Comparison of ENCODE assay signal across 13 cellular contexts in genomic region chr11:111737877-111738205, GRCh38. TPM values are rescaled to one million over a fixed set of nuclear protein-coding genes. Genes with fewer than 3 reads are reported as not detected.
DNase-seq lines count a peak whose midpoint lies in the region; ATAC-seq, FAIRE-seq and TF ChIP-seq lines count a peak whose summit lies in the region.
"Had no signal": no experiment of that assay in that cellular context is flagged by ENCODE, and none has a peak within 500 bp of the region (broad histone marks: within the 10 kb centered on the region; RNA-seq: fewer than 3 reads in every experiment).

No MANE protein-coding gene starts in this region.

- H2BK15ac ChIP-seq in IMR-90 (ENCODE audit: low read depth, low read length): peak overlapping the region; percentile 38; the same call in 2 of the 3 replicates

- H3K14ac ChIP-seq in IMR-90 (replicated peaks; ENCODE audit: low read depth, low read length): no peak overlapping the region; the same call in 1 of the 2 replicates

- no peaks in the 10 kb centered on the region for H3K9me3 ChIP-seq in IMR-90 (ENCODE audit: control insufficient read depth, insufficient read depth, low read length)
- no peaks in the 10 kb centered on the region for H3K9me3 ChIP-seq in mesodermal cell (ENCODE audit: control insufficient read depth, low read length)
- H3K9me3 ChIP-seq in stomach smooth muscle (ENCODE audit: control insufficient read depth in 2 of 2, low read length in 2 of 2): no peaks in the 10 kb centered on the region
- H3K9me3 ChIP-seq: neutrophil had no signal

- H3K18ac ChIP-seq in IMR-90 (ENCODE audit: low read depth, low read length): peak overlapping the region; percentile 6; the same call in 1 of the 2 replicates

- no peaks in the 10 kb centered on the region for H4K20me1 ChIP-seq in IMR-90 (ENCODE audit: insufficient read depth, low read length)

- 30% methylated on average over 3 of the region's 8 CpGs; no CpG with 5 or more reads in 1 of the 2 experiments for WGBS in IMR-90 (ENCODE audit: extremely low coverage in 2 of 2, insufficient read length in 1 of 2), 2 experiments
- WGBS in mesodermal cell (ENCODE audit: insufficient coverage in 2 of 2), 2 experiments: 96% methylated on average over 8 of the region's 8 CpGs

- no peak for FAIRE-seq in H54 (lab: Jason Lieb, UNC)
- FAIRE-seq: frontal cortex had no signal

- peak overlapping the region; percentile 27; the same call in 1 of the 2 replicates for H2AK5ac ChIP-seq in IMR-90 (ENCODE audit: low read depth, low read length)

- dilution Hi-C loops in IMR-90 (cut with HindIII; ENCODE audit: low sequenced_read_pairs, unreplicated experiment): no loop called here

- no peak overlapping the region for H3K4me2 ChIP-seq in IMR-90 (ENCODE audit: low read depth, low read length)

- no peak overlapping the region for H2AFZ ChIP-seq in IMR-90 (replicated peaks; ENCODE audit: low read length, poor library complexity)

- intact Hi-C loops in IMR-90 (cut with micrococcal nuclease): no loop called here
- intact Hi-C loops in Calu3 (cut with micrococcal nuclease; ENCODE audit: unreplicated experiment): no loop called here

- H3K4me3 ChIP-seq in IMR-90 (ENCODE audit: insufficient read depth, low read depth, low read length) (no peak overlapping the region), mesodermal cell (ENCODE audit: extremely low read depth, insufficient read depth, low read length, poor library complexity, severe bottlenecking) (no peak overlapping the region), stomach smooth muscle (ENCODE audit: low read length in 2 of 2) (no peak overlapping the region)

- no peak overlapping the region for H2AK9ac ChIP-seq in IMR-90 (replicated peaks; ENCODE audit: low read depth, low read length, poor library complexity)

- ATAC-seq in IMR-90 (ENCODE audit: low read depth): no peak
- ATAC-seq in HG03442 (IDR thresholded peaks at IDR 0.05; ENCODE audit: unreplicated experiment): no peak

- no peaks in the 10 kb centered on the region for H3K27me3 ChIP-seq in IMR-90 (ENCODE audit: control insufficient read depth, insufficient read depth, low read length)
- no peaks in the 10 kb centered on the region for H3K27me3 ChIP-seq in stomach smooth muscle (ENCODE audit: control insufficient read depth in 1 of 2, insufficient read depth in 2 of 2, low read length in 2 of 2)
- H3K27me3 ChIP-seq: neutrophil had no signal

- peak overlapping the region; percentile 98 for H2BK120ac ChIP-seq in IMR-90 (ENCODE audit: low read depth, low read length)

- peaks cover 15 to 56% of the 10 kb centered on the region in 2 experiments for H3K79me1 ChIP-seq in IMR-90 (ENCODE audit: low read depth in 1 of 2, low read length in 2 of 2)

- CTCF ChIA-PET in IMR-90 (lab: Yijun Ruan, JAX) (no interaction called here), Calu3 (lab: Charles Lee) (no interaction called here)

- peaks cover 10% of the 10 kb centered on the region for H3K27me3 Mint-ChIP-seq in endothelial cell (ENCODE audit: unreplicated experiment)
- H3K27me3 Mint-ChIP-seq in Calu3 (ENCODE audit: unreplicated experiment): no peaks in the 10 kb centered on the region

- peak overlapping the region; percentile 97 for H3K23ac ChIP-seq in IMR-90 (ENCODE audit: low read depth, low read length)

- TF ChIP-seq CTCF in IMR-90 (conservative IDR thresholded peaks at IDR 0.05; ENCODE audit: low read depth, low read length) (no peak), endothelial cell (IDR thresholded peaks at IDR 0.05; ENCODE audit: unreplicated experiment) (no peak), Calu3 (IDR thresholded peaks at IDR 0.05; ENCODE audit: unreplicated experiment) (no peak)

- TF ChIP-seq RAD21 in IMR-90 (IDR thresholded peaks at IDR 0.05; ENCODE audit: low read length): no peak

- H3K4me1 ChIP-seq in IMR-90 (ENCODE audit: control insufficient read depth, insufficient read depth, low read length): peaks cover 49% of the 10 kb centered on the region
- H3K4me1 ChIP-seq in mesodermal cell (ENCODE audit: control insufficient read depth, insufficient read depth, low read length, poor library complexity, severe bottlenecking): peaks cover 39% of the 10 kb centered on the region
- H3K4me1 ChIP-seq in stomach smooth muscle (ENCODE audit: control insufficient read depth, insufficient read depth, low read length): peaks cover 61% of the 10 kb centered on the region

- peaks cover 18% of the 10 kb centered on the region for H3K4me1 Mint-ChIP-seq in endothelial cell (ENCODE audit: unreplicated experiment)
- H3K4me1 Mint-ChIP-seq in Calu3 (ENCODE audit: low read depth, unreplicated experiment): no peaks in the 10 kb centered on the region

- H3K9me3 Mint-ChIP-seq in endothelial cell (ENCODE audit: unreplicated experiment) (no peaks in the 10 kb centered on the region), Calu3 (ENCODE audit: low read depth, unreplicated experiment) (no peaks in the 10 kb centered on the region)
- H3K9me3 Mint-ChIP-seq: activated naive CD4-positive, alpha-beta T cell treated with anti-CD3 and anti-CD28 coated beads for 36 hours had no signal

- peak overlapping the region; percentile 96; the same call in 1 of the 2 replicates for H3K27ac ChIP-seq in IMR-90 (ENCODE audit: insufficient read depth, low read length)
- H3K27ac ChIP-seq in mesodermal cell (ENCODE audit: low read depth, low read length, severe bottlenecking): peak overlapping the region; percentile 10
- peak overlapping the region; percentile 99 for H3K27ac ChIP-seq in stomach smooth muscle (ENCODE audit: low read length)
- H3K27ac ChIP-seq: neutrophil, WERI-Rb-1 had no signal

- BruUV-seq in IMR-90 (replicated peaks; lab: Mats Ljungman, UMichigan): no TSS peak
- BruUV-seq in Calu3 (replicated peaks; lab: Mats Ljungman, UMichigan): no TSS peak

- DNase-seq in IMR-90 (no peak), endothelial cell (ENCODE audit: low spot score) (no peak), Calu3 (no peak), hepatic stellate cell (ENCODE audit: low spot score) (no peak), H54 (ENCODE audit: insufficient read length, low spot score) (no peak)
- DNase-seq: activated naive CD4-positive, alpha-beta T cell treated with anti-CD3 and anti-CD28 coated beads for 36 hours; NCI-H146; WERI-Rb-1 had no signal

- H4K5ac ChIP-seq in IMR-90 (ENCODE audit: low read depth, low read length): peak overlapping the region; percentile 60

- peak overlapping the region; percentile 99 for H3K4ac ChIP-seq in IMR-90 (ENCODE audit: low read depth, low read length)

- H3K27ac Mint-ChIP-seq in endothelial cell (ENCODE audit: unreplicated experiment): peak overlapping the region; percentile 53
- H3K27ac Mint-ChIP-seq in Calu3 (ENCODE audit: unreplicated experiment): no peak overlapping the region
- H3K27ac Mint-ChIP-seq: activated naive CD4-positive, alpha-beta T cell treated with anti-CD3 and anti-CD28 coated beads for 36 hours had no signal

- peak overlapping the region; percentile 41 to 45; a peak in 3 of 4 replicates for H4K8ac ChIP-seq in IMR-90 (ENCODE audit: low read depth in 2 of 2, low read length in 2 of 2)

- no peak overlapping the region for H3K56ac ChIP-seq in IMR-90 (ENCODE audit: extremely low read depth, insufficient read depth, low read length)

- 0 out of 2 replicates have a peak overlapping the region, but pooled peaks have one; percentile 20 for H3K9ac ChIP-seq in IMR-90 (ENCODE audit: low read depth, low read length)
- H3K9ac ChIP-seq in stomach smooth muscle (ENCODE audit: low read length in 2 of 2): peak overlapping the region; percentile 3 to 61

- H3K4me3 Mint-ChIP-seq in endothelial cell (ENCODE audit: unreplicated experiment) (no peak overlapping the region), Calu3 (ENCODE audit: low read depth, unreplicated experiment) (no peak overlapping the region)
- H3K4me3 Mint-ChIP-seq: activated naive CD4-positive, alpha-beta T cell treated with anti-CD3 and anti-CD28 coated beads for 36 hours had no signal

- H3K36me3 ChIP-seq in IMR-90 (ENCODE audit: control insufficient read depth, insufficient read depth, low read length) (peaks cover 17% of the 10 kb centered on the region), mesodermal cell (ENCODE audit: control insufficient read depth, insufficient read depth, low read length) (peaks cover 33% of the 10 kb centered on the region), stomach smooth muscle (ENCODE audit: control insufficient read depth in 2 of 2, insufficient read depth in 2 of 2, low read length in 2 of 2) (peaks cover 16% of the 10 kb centered on the region in 2 donors)

- H4K91ac ChIP-seq in IMR-90 (ENCODE audit: insufficient read depth, low read depth, low read length): peak overlapping the region; percentile 26; the same call in 1 of the 2 replicates

- TF ChIP-seq POLR2A in IMR-90 (IDR thresholded peaks at IDR 0.05; ENCODE audit: low read depth, low read length) (no peak), H54 (IDR thresholded peaks at IDR 0.05; ENCODE audit: low read depth, low read length) (no peak)

- in situ Hi-C loops in IMR-90 (cut with MboI; ENCODE audit: low sequenced_read_pairs): no loop called here

- POLR2A ChIA-PET in IMR-90 (lab: Charles Lee; ENCODE audit: unreplicated experiment): no interaction called here

- H3K9me1 ChIP-seq in IMR-90 (ENCODE audit: insufficient read depth, low read length): peaks cover 39% of the 10 kb centered on the region

- H3K36me3 Mint-ChIP-seq in endothelial cell (ENCODE audit: low read depth, unreplicated experiment): peaks cover 4% of the 10 kb centered on the region
- H3K36me3 Mint-ChIP-seq in Calu3 (ENCODE audit: insufficient read depth, unreplicated experiment): peaks cover 16% of the 10 kb centered on the region

- peak overlapping the region; percentile 96 for H2BK5ac ChIP-seq in IMR-90 (ENCODE audit: low read depth, low read length, poor library complexity, severe bottlenecking)

- peak overlapping the region; percentile 11 for H2BK20ac ChIP-seq in IMR-90 (ENCODE audit: low read depth, low read length)

TF ChIP-seq in IMR-90, 13 proteins besides CTCF, POLR2A, EP300 and RAD21 (continues in another document):
- TF ChIP-seq NFE2L2 (IDR thresholded peaks at IDR 0.05; ENCODE audit: low read depth, low read length): no peak
- no peak for TF ChIP-seq ELK1 (IDR thresholded peaks at IDR 0.05; ENCODE audit: borderline replicate concordance, low read depth, low read length)

RNA-seq across cellular contexts. Expression of gene PPP2R1B, which starts 28.3 kb away (rescaled TPM):
- 52.8 and 62.9 TPM in 2 replicates for total RNA-seq in IMR-90 (2012; rRNA removed)
- 22.4 and 23.0 TPM in 2 replicates for polyA plus RNA-seq in IMR-90 (2012; rRNA removed)
- 7.2 and 16.0 TPM in 2 replicates for polyA plus RNA-seq in IMR-90 (2012; cell fraction: cytosol; rRNA removed)
- 4.4 and 27.4 TPM in 2 replicates for polyA plus RNA-seq in IMR-90 (2012; cell fraction: nucleus; rRNA removed; ENCODE audit: low replicate concordance)
- total RNA-seq in endothelial cell (ENCODE audit: unreplicated experiment): 38.5 TPM
- polyA plus RNA-seq in mesodermal cell (2013, experiment 1 of 2): 25.4 TPM
- polyA plus RNA-seq in mesodermal cell (2013, experiment 2 of 2): 28.8 TPM
- total RNA-seq in Calu3 (2022): 22.2 and 24.0 TPM in 2 replicates

Comparison
In these comparisons a context has a peak if more than half of its experiments do, and no peak if none do; other contexts are left out.
1. H3K27ac ChIP-seq: peak in every context shown above with its lines; median percentile 99 in stomach smooth muscle; 96 in IMR-90; 10 in mesodermal cell.